12 cellular contexts compared by ENCODE assay signal in the genomic region with DNA sequence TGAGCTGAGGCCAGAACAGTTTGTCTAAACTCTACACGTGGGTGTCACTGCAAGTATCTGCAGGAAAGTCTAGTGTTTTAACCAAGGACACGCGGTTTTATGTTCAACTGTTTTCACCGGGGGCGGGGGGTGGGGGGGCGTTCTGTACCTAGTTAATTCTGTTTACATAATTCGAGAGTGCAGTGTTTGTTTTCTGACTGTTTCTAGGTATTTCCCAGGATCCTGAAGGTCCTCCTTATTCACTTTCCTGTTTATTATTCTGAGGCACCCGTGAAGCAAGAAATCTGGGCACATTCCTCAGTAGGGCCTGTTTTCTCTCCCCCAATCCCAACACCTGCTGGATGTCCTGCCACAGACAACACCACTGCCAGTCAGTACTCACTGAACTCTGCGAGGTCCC. TPM values are rescaled to one million over a fixed set of nuclear protein-coding genes. Genes with fewer than 3 reads are reported as not detected.
"Had no signal": no experiment of that assay in that cellular context is flagged by ENCODE, and none has a peak within 500 bp of the region (broad histone marks: within the 10 kb centered on the region; RNA-seq: fewer than 3 reads in every experiment).

No MANE protein-coding gene starts in this region.

- DNase-seq: activated B cell treated with CpG ODN at 0.5 μM for 24 hours; activated CD4-positive, alpha-beta T cell treated with anti-CD3 and anti-CD28 coated beads, Interleukin-2, amount 10 ng/mL, durations not matched to agents 7 days and 5 days; activated naive CD4-positive, alpha-beta T cell treated with Interleukin-2 at 50 U/mL for 16 hours; activated naive CD8-positive, alpha-beta T cell treated with anti-CD3 and anti-CD28 coated beads, Interleukin-2, amount 50 U/mL, for 24 hours; dermis blood vessel endothelial cell; small intestine; stomach had no signal

- H3K4me3 ChIP-seq: pancreas, stomach, vagina had no signal

- H3K9me3 ChIP-seq: pancreas, stomach, vagina had no signal

- ATAC-seq: T-cell had no signal

- H3K4me3 Mint-ChIP-seq: activated B cell treated with CpG ODN at 0.5 μM for 24 hours; activated CD4-positive, alpha-beta T cell treated with anti-CD3 and anti-CD28 coated beads, Interleukin-2, amount 10 ng/mL, durations not matched to agents 7 days and 5 days; activated naive CD8-positive, alpha-beta T cell treated with anti-CD3 and anti-CD28 coated beads, Interleukin-2, amount 50 U/mL, for 24 hours; nephron; T-cell had no signal

- H3K27ac Mint-ChIP-seq: activated B cell treated with CpG ODN at 0.5 μM for 24 hours; activated CD4-positive, alpha-beta T cell treated with anti-CD3 and anti-CD28 coated beads, Interleukin-2, amount 10 ng/mL, durations not matched to agents 7 days and 5 days; activated naive CD8-positive, alpha-beta T cell treated with anti-CD3 and anti-CD28 coated beads, Interleukin-2, amount 50 U/mL, for 24 hours; nephron; T-cell had no signal

- FAIRE-seq: islet of Langerhans, pancreas, small intestine had no signal

- H3K4me1 ChIP-seq: pancreas had no signal

- H3K4me1 Mint-ChIP-seq: activated B cell treated with CpG ODN at 0.5 μM for 24 hours; activated CD4-positive, alpha-beta T cell treated with anti-CD3 and anti-CD28 coated beads, Interleukin-2, amount 10 ng/mL, durations not matched to agents 7 days and 5 days; activated naive CD8-positive, alpha-beta T cell treated with anti-CD3 and anti-CD28 coated beads, Interleukin-2, amount 50 U/mL, for 24 hours; T-cell had no signal

- H3K36me3 ChIP-seq: pancreas, vagina had no signal

- H3K27me3 ChIP-seq: pancreas, stomach, vagina had no signal

- H3K27me3 Mint-ChIP-seq: activated B cell treated with CpG ODN at 0.5 μM for 24 hours; activated CD4-positive, alpha-beta T cell treated with anti-CD3 and anti-CD28 coated beads, Interleukin-2, amount 10 ng/mL, durations not matched to agents 7 days and 5 days; activated naive CD8-positive, alpha-beta T cell treated with anti-CD3 and anti-CD28 coated beads, Interleukin-2, amount 50 U/mL, for 24 hours; T-cell had no signal

- H3K27ac ChIP-seq: stomach had no signal

- H3K9me3 Mint-ChIP-seq: activated B cell treated with CpG ODN at 0.5 μM for 24 hours; activated CD4-positive, alpha-beta T cell treated with anti-CD3 and anti-CD28 coated beads, Interleukin-2, amount 10 ng/mL, durations not matched to agents 7 days and 5 days; activated naive CD8-positive, alpha-beta T cell treated with anti-CD3 and anti-CD28 coated beads, Interleukin-2, amount 50 U/mL, for 24 hours; nephron; T-cell had no signal

RNA-seq across cellular contexts. Expression of a gene that starts 7.6 kb away (rescaled TPM):
- total RNA-seq: activated B cell treated with CpG ODN at 0.5 μM for 24 hours; activated CD4-positive, alpha-beta T cell treated with anti-CD3 and anti-CD28 coated beads, Interleukin-2, amount 10 ng/mL, durations not matched to agents 7 days and 5 days had no signal
